ENCODE assay signal across 1 cellular context in the genomic region with DNA sequence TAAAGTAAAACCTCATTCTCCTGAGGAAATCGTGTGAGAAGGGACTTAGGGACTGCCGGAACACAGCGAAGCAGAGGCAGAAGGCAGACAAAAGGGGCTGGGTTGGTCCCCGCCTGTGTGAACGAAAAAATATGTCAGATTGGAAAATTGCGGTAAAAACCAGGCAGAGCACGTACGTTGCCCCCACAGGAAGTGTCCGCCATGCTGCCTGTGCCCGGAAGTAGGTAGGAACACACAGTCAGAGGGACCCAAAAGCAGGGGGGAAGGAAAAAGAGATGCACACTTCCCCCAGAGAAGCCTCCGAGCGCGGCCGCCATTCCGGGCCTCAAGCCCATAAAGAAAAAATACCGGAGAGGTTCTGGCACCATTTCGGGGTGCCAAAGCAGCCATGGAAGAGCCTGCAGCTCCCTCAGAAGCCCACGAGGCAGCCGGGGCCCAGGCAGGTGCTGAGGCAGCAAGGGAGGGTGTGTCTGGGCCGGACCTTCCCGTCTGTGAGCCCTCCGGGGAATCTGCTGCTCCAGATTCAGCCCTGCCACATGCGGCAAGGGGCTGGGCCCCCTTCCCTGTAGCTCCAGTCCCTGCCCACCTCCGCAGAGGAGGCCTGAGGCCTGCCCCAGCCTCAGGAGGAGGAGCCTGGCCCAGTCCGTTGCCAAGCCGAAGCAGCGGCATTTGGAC.
A peak's percentile ranks its signal among the peaks of the same experiment; 100 is the strongest.
TF ChIP-seq lines count a peak whose summit lies in the region.

MKRN3 (plus strand) TSS at position 280 of the 675 bp plus-strand sequence; CDS start at position 389, 109 bp downstream.

TF ChIP-seq in K562, 482 proteins besides CTCF, POLR2A, EP300 and RAD21 (continued from another document):
- TF ChIP-seq AFF4 (CRISPR knock-in tag; IDR thresholded peaks at IDR 0.05), result peak; percentile 60; the same call in 1 of the 2 replicates
- TF ChIP-seq, protein P1, sequence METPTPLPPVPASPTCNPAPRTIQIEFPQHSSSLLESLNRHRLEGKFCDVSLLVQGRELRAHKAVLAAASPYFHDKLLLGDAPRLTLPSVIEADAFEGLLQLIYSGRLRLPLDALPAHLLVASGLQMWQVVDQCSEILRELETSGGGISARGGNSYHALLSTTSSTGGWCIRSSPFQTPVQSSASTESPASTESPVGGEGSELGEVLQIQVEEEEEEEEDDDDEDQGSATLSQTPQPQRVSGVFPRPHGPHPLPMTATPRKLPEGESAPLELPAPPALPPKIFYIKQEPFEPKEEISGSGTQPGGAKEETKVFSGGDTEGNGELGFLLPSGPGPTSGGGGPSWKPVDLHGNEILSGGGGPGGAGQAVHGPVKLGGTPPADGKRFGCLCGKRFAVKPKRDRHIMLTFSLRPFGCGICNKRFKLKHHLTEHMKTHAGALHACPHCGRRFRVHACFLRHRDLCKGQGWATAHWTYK (CRISPR knock-in tag; IDR thresholded peaks at IDR 0.05), result no peak
- TF ChIP-seq PHF8 (IDR thresholded peaks at IDR 0.05; ENCODE audit: borderline replicate concordance, low read length), result peak; percentile 100
- TF ChIP-seq RBFOX2 (IDR thresholded peaks at IDR 0.05; ENCODE audit: low read depth, low read length), result peak; percentile 95
- TF ChIP-seq ZNF586 (CRISPR knock-in tag; conservative IDR thresholded peaks at IDR 0.05), result no peak
- peak in 1 of 2 experiments; percentile 98; a peak in 2 of 4 replicates for TF ChIP-seq KDM4B (IDR thresholded peaks at IDR 0.05; ENCODE audit: borderline replicate concordance in 2 of 2, low read depth in 1 of 2)
- peak; percentile 95 for TF ChIP-seq TAF9B (IDR thresholded peaks at IDR 0.05; ENCODE audit: partially characterized antibody)
- peak; percentile 91 for TF ChIP-seq POLR2G (IDR thresholded peaks at IDR 0.05; ENCODE audit: low read depth, low read length)
- peak; percentile 88 for TF ChIP-seq SMAD1 (IDR thresholded peaks at IDR 0.05; ENCODE audit: low read depth, low read length, partially characterized antibody)
- TF ChIP-seq ZNF584 (CRISPR knock-in tag; IDR thresholded peaks at IDR 0.05; ENCODE audit: low read depth), result peak; percentile 57; the same call in 1 of the 2 replicates
- TF ChIP-seq PCBP1 (IDR thresholded peaks at IDR 0.05; ENCODE audit: low read depth, low read length, poor library complexity, severe bottlenecking), result peak; percentile 63
- TF ChIP-seq HLTF (IDR thresholded peaks at IDR 0.05), result no peak
- TF ChIP-seq NCOA1 (IDR thresholded peaks at IDR 0.05; ENCODE audit: low read depth), result peak; percentile 99
- 0 out of 2 replicates have a peak, but pooled peaks have one; percentile 36 for TF ChIP-seq GTF2A2 (tag; IDR thresholded peaks at IDR 0.05)
- TF ChIP-seq EGR1 (conservative IDR thresholded peaks at IDR 0.05), result peak; percentile 15; the same call in 1 of the 2 replicates
- TF ChIP-seq U2AF2 (optimal IDR thresholded peaks at IDR 0.05; ENCODE audit: low read depth, low read length), result no peak
- no peak for TF ChIP-seq ZNF695 (CRISPR knock-in tag; IDR thresholded peaks at IDR 0.05)
- peak; percentile 70 to 96 (median 84) for TF ChIP-seq YY1 (IDR thresholded peaks at IDR 0.05; ENCODE audit: borderline replicate concordance in 1 of 3, control insufficient read depth in 1 of 3, extremely low read depth in 1 of 3, insufficient read depth in 3 of 3, insufficient read length in 1 of 3, insufficient replicate concordance in 2 of 3, low read depth in 1 of 3, low read length in 2 of 3)
- no peak; the same call in 1 of the 2 replicates for TF ChIP-seq ZNF512 (tag; IDR thresholded peaks at IDR 0.05)
- peak; percentile 91 for TF ChIP-seq CXXC5 (CRISPR knock-in tag; IDR thresholded peaks at IDR 0.05)
- TF ChIP-seq STAT5A (IDR thresholded peaks at IDR 0.05; ENCODE audit: borderline replicate concordance, low read length), result peak; percentile 54; the same call in 1 of the 2 replicates
- no peak for TF ChIP-seq SIRT6 (IDR thresholded peaks at IDR 0.05; ENCODE audit: low read depth, low read length)
- no peak for TF ChIP-seq ZNF165 (CRISPR knock-in tag; IDR thresholded peaks at IDR 0.05; ENCODE audit: borderline replicate concordance)
- peak; percentile 100 for TF ChIP-seq ETV1 (tag; conservative IDR thresholded peaks at IDR 0.05; ENCODE audit: low read depth)
- TF ChIP-seq MTF1 (CRISPR knock-in tag; IDR thresholded peaks at IDR 0.05; ENCODE audit: borderline replicate concordance), result no peak
- TF ChIP-seq TBP (optimal IDR thresholded peaks at IDR 0.05; ENCODE audit: low read depth, low read length), result peak; percentile 97
